Comparison of ENCODE assay signal across 1 cellular context in genomic region chr2:172887280-172887679, GRCh38.
TF ChIP-seq lines count a peak whose summit lies in the region.

No MANE protein-coding gene starts in this region.

TF ChIP-seq in SK-N-SH treated with all-trans-retinoic acid at 6 μM for 48 hours, 23 proteins besides CTCF, POLR2A, EP300 and RAD21 (continued from another document):
- TF ChIP-seq, protein P1, sequence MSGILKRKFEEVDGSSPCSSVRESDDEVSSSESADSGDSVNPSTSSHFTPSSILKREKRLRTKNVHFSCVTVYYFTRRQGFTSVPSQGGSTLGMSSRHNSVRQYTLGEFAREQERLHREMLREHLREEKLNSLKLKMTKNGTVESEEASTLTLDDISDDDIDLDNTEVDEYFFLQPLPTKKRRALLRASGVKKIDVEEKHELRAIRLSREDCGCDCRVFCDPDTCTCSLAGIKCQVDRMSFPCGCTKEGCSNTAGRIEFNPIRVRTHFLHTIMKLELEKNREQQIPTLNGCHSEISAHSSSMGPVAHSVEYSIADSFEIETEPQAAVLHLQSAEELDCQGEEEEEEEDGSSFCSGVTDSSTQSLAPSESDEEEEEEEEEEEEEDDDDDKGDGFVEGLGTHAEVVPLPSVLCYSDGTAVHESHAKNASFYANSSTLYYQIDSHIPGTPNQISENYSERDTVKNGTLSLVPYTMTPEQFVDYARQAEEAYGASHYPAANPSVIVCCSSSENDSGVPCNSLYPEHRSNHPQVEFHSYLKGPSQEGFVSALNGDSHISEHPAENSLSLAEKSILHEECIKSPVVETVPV (CRISPR knock-in tag; IDR thresholded peaks at IDR 0.05), result no peak
- TF ChIP-seq, protein P2, sequence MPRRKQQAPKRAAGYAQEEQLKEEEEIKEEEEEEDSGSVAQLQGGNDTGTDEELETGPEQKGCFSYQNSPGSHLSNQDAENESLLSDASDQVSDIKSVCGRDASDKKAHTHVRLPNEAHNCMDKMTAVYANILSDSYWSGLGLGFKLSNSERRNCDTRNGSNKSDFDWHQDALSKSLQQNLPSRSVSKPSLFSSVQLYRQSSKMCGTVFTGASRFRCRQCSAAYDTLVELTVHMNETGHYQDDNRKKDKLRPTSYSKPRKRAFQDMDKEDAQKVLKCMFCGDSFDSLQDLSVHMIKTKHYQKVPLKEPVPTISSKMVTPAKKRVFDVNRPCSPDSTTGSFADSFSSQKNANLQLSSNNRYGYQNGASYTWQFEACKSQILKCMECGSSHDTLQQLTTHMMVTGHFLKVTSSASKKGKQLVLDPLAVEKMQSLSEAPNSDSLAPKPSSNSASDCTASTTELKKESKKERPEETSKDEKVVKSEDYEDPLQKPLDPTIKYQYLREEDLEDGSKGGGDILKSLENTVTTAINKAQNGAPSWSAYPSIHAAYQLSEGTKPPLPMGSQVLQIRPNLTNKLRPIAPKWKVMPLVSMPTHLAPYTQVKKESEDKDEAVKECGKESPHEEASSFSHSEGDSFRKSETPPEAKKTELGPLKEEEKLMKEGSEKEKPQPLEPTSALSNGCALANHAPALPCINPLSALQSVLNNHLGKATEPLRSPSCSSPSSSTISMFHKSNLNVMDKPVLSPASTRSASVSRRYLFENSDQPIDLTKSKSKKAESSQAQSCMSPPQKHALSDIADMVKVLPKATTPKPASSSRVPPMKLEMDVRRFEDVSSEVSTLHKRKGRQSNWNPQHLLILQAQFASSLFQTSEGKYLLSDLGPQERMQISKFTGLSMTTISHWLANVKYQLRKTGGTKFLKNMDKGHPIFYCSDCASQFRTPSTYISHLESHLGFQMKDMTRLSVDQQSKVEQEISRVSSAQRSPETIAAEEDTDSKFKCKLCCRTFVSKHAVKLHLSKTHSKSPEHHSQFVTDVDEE (CRISPR knock-in tag; IDR thresholded peaks at IDR 0.05), result no peak
- TF ChIP-seq SNAI2 (CRISPR knock-in tag; IDR thresholded peaks at IDR 0.05) (no peak), ISL1 (CRISPR knock-in tag; IDR thresholded peaks at IDR 0.05) (no peak), ZNF8 (CRISPR knock-in tag; IDR thresholded peaks at IDR 0.05) (no peak), ZNF70 (CRISPR knock-in tag; IDR thresholded peaks at IDR 0.05) (no peak), PPARA (CRISPR knock-in tag; IDR thresholded peaks at IDR 0.05; ENCODE audit: borderline replicate concordance) (no peak)
- TF ChIP-seq, protein P3, sequence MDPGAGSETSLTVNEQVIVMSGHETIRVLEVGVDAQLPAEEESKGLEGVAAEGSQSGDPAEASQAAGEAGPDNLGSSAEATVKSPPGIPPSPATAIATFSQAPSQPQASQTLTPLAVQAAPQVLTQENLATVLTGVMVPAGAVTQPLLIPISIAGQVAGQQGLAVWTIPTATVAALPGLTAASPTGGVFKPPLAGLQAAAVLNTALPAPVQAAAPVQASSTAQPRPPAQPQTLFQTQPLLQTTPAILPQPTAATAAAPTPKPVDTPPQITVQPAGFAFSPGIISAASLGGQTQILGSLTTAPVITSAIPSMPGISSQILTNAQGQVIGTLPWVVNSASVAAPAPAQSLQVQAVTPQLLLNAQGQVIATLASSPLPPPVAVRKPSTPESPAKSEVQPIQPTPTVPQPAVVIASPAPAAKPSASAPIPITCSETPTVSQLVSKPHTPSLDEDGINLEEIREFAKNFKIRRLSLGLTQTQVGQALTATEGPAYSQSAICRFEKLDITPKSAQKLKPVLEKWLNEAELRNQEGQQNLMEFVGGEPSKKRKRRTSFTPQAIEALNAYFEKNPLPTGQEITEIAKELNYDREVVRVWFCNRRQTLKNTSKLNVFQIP (CRISPR knock-in tag; IDR thresholded peaks at IDR 0.05; ENCODE audit: borderline replicate concordance, low read depth), result no peak
